14 cellular contexts compared by ENCODE assay signal in the genomic region with DNA sequence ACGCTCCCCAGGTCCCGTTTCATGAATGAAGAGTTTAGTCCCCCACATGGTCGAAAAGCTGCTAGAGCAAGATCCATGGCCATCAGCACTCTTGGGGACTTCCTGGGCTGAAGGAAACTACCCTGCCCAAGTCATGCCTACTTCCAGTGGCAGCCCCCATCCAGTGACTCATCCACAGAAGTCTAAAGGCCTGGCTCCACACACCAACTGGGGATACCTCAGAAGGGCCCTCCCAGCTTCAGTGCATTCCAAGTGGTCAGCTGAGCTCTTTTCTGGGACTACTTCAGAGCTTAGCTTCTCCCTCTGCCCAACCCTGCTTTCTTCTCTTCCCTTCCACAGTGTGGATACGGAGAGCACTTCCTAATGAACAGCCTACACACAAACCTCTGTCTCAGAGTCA.
DNase-seq lines count a peak whose midpoint lies in the region; ATAC-seq and TF ChIP-seq lines count a peak whose summit lies in the region.
"Had no signal": no experiment of that assay in that cellular context is flagged by ENCODE, and none has a peak within 500 bp of the region (broad histone marks: within the 10 kb centered on the region; RNA-seq: fewer than 3 reads in every experiment).

No MANE protein-coding gene starts in this region.

- DNase-seq in HK-2 (ENCODE audit: unreplicated experiment) (peak; percentile 63), amniotic epithelial cell (ENCODE audit: low read depth) (peak; percentile 65), foreskin fibroblast (peak; percentile 76 to 83), NCI-H82 treated with DMSO at 0.1 percent for 48 hours (lab: John Stamatoyannopoulos, UW; ENCODE audit: unreplicated experiment) (no peak)
- no peak for DNase-seq in activated effector memory CD4-positive, alpha-beta T cell treated with Interleukin-2 at 50 U/mL for 16 hours
- DNase-seq: activated CD4-positive, alpha-beta T cell treated with anti-CD3 and anti-CD28 coated beads, Interleukin-2, amount 50 U/mL, for 1 hour; activated naive CD4-positive, alpha-beta T cell treated with anti-CD3 and anti-CD28 coated beads for 36 hours; NCI-H748 treated with DMSO at 0.1 percent for 48 hours; stimulated activated CD4-positive, alpha-beta T cell treated with anti-CD3 and anti-CD28 coated beads, Interleukin-12 subunit alpha, Interleukin-12 subunit beta, amount 100 ng/mL, for 4 hours; stimulated activated CD8-positive, alpha-beta memory T cell treated with anti-CD3 and anti-CD28 coated beads, Interleukin-4, amount 100 ng/mL, for 48 hours had no signal

- H3K4me3 ChIP-seq in foreskin fibroblast (ENCODE audit: low read depth in 1 of 2, low read length in 2 of 2): no peak overlapping the region
- H3K4me3 ChIP-seq: SK-N-MC had no signal

- no peak for TF ChIP-seq CTCF in foreskin fibroblast (IDR thresholded peaks at IDR 0.05; ENCODE audit: low read depth, low read length)

- H3K27ac ChIP-seq in temporal lobe (ENCODE audit: low read depth, low read length): peak overlapping the region; percentile 93
- H3K27ac ChIP-seq: SK-N-MC had no signal

- no peak for ATAC-seq in HG03095 (IDR thresholded peaks at IDR 0.05; ENCODE audit: unreplicated experiment)
- no peak for ATAC-seq in HG03565 (IDR thresholded peaks at IDR 0.05; ENCODE audit: unreplicated experiment)

Comparison
In these comparisons a context has a peak if more than half of its experiments do, and no peak if none do; other contexts are left out.
1. DNase-seq: peak in HK-2 (single experiment), amniotic epithelial cell (single experiment) and foreskin fibroblast (2 of 2); none in activated effector memory CD4-positive, alpha-beta T cell treated with Interleukin-2 at 50 U/mL for 16 hours (single experiment) and NCI-H82 treated with DMSO at 0.1 percent for 48 hours (single experiment).